ENCODE assay signal across 8 cellular contexts in the genomic region with DNA sequence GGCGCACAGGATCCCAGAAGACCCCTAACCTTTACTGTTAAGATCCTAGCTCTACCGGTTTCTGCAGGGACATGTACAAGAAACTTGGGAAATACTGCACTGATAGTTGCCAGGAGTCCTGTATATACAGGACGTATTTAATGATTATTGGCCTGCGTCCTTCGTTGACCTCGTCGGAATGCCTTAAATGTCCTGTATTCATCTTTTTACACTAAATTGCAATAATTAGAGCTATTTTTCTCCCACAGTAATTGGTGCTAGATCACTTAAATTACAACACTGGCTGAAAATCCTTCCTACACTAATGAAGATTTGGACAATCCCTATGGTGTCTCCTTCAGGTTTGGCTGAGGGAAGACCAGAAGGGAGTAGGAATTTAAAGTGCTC. TPM values are rescaled to one million over a fixed set of nuclear protein-coding genes. Genes with fewer than 3 reads are reported as not detected.
DNase-seq lines count a peak whose midpoint lies in the region; ATAC-seq, FAIRE-seq and TF ChIP-seq lines count a peak whose summit lies in the region.

No MANE protein-coding gene starts in this region.

- peak overlapping the region; percentile 98 for H3K4me3 Mint-ChIP-seq in activated CD4-positive, alpha-beta memory T cell treated with anti-CD3 and anti-CD28 coated beads, Interleukin-2, amount 10 ng/mL, durations not matched to agents 7 days and 5 days

- FAIRE-seq in small intestine (lab: Jason Lieb, UNC), result no peak

- no peak for ATAC-seq in HG02981 (IDR thresholded peaks at IDR 0.05; ENCODE audit: unreplicated experiment)

- H3K27ac Mint-ChIP-seq in activated CD4-positive, alpha-beta memory T cell treated with anti-CD3 and anti-CD28 coated beads, Interleukin-2, amount 10 ng/mL, durations not matched to agents 7 days and 5 days, result peak overlapping the region; percentile 91

- H3K9me3 ChIP-seq in HAP-1, result no peaks in the 10 kb centered on the region
- H3K9me3 ChIP-seq in hepatocyte (ENCODE audit: low read depth), result no peaks in the 10 kb centered on the region
- H3K9me3 ChIP-seq in small intestine (ENCODE audit: control insufficient read depth, low read depth), result no peaks in the 10 kb centered on the region

- peak overlapping the region; percentile 96 for H3K27ac ChIP-seq in hepatocyte
- peak overlapping the region; percentile 17 to 90 for H3K27ac ChIP-seq in small intestine (ENCODE audit: low read depth in 1 of 2, low read length in 1 of 2)

- no peaks in the 10 kb centered on the region for H3K9me2 ChIP-seq in hepatocyte (replicated peaks; ENCODE audit: insufficient read depth)

- H3K79me2 ChIP-seq in hepatocyte, result peaks cover 40% of the 10 kb centered on the region

- H4K20me1 ChIP-seq in hepatocyte (ENCODE audit: insufficient read depth, poor library complexity, severe bottlenecking), result peaks cover 4% of the 10 kb centered on the region

- no peaks in the 10 kb centered on the region for H3K36me3 Mint-ChIP-seq in activated CD4-positive, alpha-beta memory T cell treated with anti-CD3 and anti-CD28 coated beads, Interleukin-2, amount 10 ng/mL, durations not matched to agents 7 days and 5 days (ENCODE audit: low read depth)

- no peak for TF ChIP-seq CTCF in hepatocyte (IDR thresholded peaks at IDR 0.05; ENCODE audit: poor library complexity)

- H3K4me1 ChIP-seq in HAP-1 (peaks cover 3% of the 10 kb centered on the region; the same call in 1 of the 2 replicates), hepatocyte (ENCODE audit: insufficient read depth) (peaks cover 11% of the 10 kb centered on the region), small intestine (ENCODE audit: control insufficient read depth in 2 of 2, insufficient read depth in 1 of 2, low read depth in 1 of 2, low read length in 1 of 2) (no peaks in the 10 kb centered on the region)

- DNase-seq in HAP-1 (ENCODE audit: low spot score in 2 of 2) (no peak), hepatocyte (ENCODE audit: low spot score) (no peak), small intestine (no peak), retina (no peak), DMS53 (lab: John Stamatoyannopoulos, UW) (no peak), islet precursor cell (no peak)
- no peak for DNase-seq in activated CD4-positive, alpha-beta memory T cell treated with anti-CD3 and anti-CD28 coated beads, Interleukin-2, amount 10 ng/mL, durations not matched to agents 7 days and 5 days

- CTCF ChIA-PET in activated CD4-positive, alpha-beta memory T cell treated with anti-CD3 and anti-CD28 coated beads, Interleukin-2, amount 10 ng/mL, durations not matched to agents 7 days and 5 days (lab: Charles Lee), result interaction anchor here (0.9 to 1.3 kb wide), 4 partner anchors 9 to 189 kb away, joined by 3 to 6 read pairs (median 4); partner anchors contain the start of gene SLC4A11

- peaks cover 36% of the 10 kb centered on the region for H3K4me1 Mint-ChIP-seq in activated CD4-positive, alpha-beta memory T cell treated with anti-CD3 and anti-CD28 coated beads, Interleukin-2, amount 10 ng/mL, durations not matched to agents 7 days and 5 days

- no peaks in the 10 kb centered on the region for H3K9me3 Mint-ChIP-seq in activated CD4-positive, alpha-beta memory T cell treated with anti-CD3 and anti-CD28 coated beads, Interleukin-2, amount 10 ng/mL, durations not matched to agents 7 days and 5 days

- H3K4me3 ChIP-seq in HAP-1 (peak overlapping the region; percentile 53), hepatocyte (peak overlapping the region; percentile 76), small intestine (ENCODE audit: low read depth in 1 of 2, low read length in 2 of 2) (peak overlapping the region in 1 of 2 donors; percentile 84)

- WGBS in hepatocyte (ENCODE audit: low lambda C conversion rate, missing lambda C conversion rate), result 5% methylated on average over 7 of the region's 7 CpGs
- 0 to 3% (median 2%) methylated on average over 7 of the region's 7 CpGs for WGBS in small intestine, 3 donors

- H3K36me3 ChIP-seq in HAP-1 (replicated peaks) (no peaks in the 10 kb centered on the region), hepatocyte (replicated peaks; ENCODE audit: insufficient read depth, low read depth) (no peaks in the 10 kb centered on the region), small intestine (ENCODE audit: control insufficient read depth in 2 of 2, insufficient read depth in 2 of 2, low read length in 2 of 2) (no peaks in the 10 kb centered on the region)

- in situ Hi-C loops in HAP-1 (cut with MboI; ENCODE audit: low sequenced_read_pairs), result no loop called here

- 0 out of 2 replicates have a peak, but pooled peaks cover 5% of the 10 kb centered on the region for H3K27me3 ChIP-seq in HAP-1 (ENCODE audit: low read depth)
- no peaks in the 10 kb centered on the region for H3K27me3 ChIP-seq in hepatocyte
- H3K27me3 ChIP-seq in small intestine (ENCODE audit: control insufficient read depth in 2 of 2, insufficient read depth in 2 of 2, low read length in 2 of 2), result no peaks in the 10 kb centered on the region

- peaks cover 1% of the 10 kb centered on the region for H3K27me3 Mint-ChIP-seq in activated CD4-positive, alpha-beta memory T cell treated with anti-CD3 and anti-CD28 coated beads, Interleukin-2, amount 10 ng/mL, durations not matched to agents 7 days and 5 days

- peak overlapping the region; percentile 93 for H2AFZ ChIP-seq in hepatocyte

- POLR2A ChIA-PET in activated CD4-positive, alpha-beta memory T cell treated with anti-CD3 and anti-CD28 coated beads, Interleukin-2, amount 10 ng/mL, durations not matched to agents 7 days and 5 days (lab: Charles Lee), result interaction anchor here (0.8 to 3.6 kb wide), 12 partner anchors 9 to 938 kb away, joined by 3 to 45 read pairs (median 4); partner anchors contain the start of genes PTPRA and SNRPB

- H3K4me2 ChIP-seq in hepatocyte, result peak overlapping the region; percentile 94

RNA-seq across cellular contexts. Expression of gene DNAAF9, which starts 0.8 kb away (rescaled TPM):
- total RNA-seq in activated CD4-positive, alpha-beta memory T cell treated with anti-CD3 and anti-CD28 coated beads, Interleukin-2, amount 10 ng/mL, durations not matched to agents 7 days and 5 days, result 1 to 10 TPM; 3.5 to 3.9 TPM
- 10.3 and 11.9 TPM in 2 replicates for total RNA-seq in hepatocyte
- polyA plus RNA-seq in hepatocyte, result 4.7 and 5.2 TPM in 2 replicates
- polyA plus RNA-seq in small intestine, result 1 to 10 TPM; 1.4 to 5.1 (median 2.0) TPM
